ENCODE assay signal across 2 cellular contexts in the genomic region with DNA sequence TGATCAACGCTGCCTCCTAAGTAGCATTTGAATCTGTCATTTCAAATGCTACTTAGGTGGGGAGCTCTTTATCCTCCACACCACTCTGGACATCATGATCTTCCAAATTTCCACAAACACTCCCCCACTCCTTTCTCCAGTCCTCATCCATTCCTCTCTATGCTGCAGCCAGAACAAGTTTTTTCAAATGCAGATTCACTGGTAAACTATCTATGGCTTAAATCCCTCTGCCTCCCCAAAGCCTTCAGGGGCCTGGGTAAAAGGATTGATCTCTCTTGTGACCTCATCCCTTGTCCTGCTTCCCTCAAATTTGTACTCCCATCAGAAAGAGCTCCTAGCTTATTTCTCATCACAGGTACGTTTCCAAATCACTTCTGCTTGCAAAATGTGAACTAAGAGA.
TF ChIP-seq lines count a peak whose summit lies in the region.

No MANE protein-coding gene starts in this region.

TF ChIP-seq in GM23338, 12 proteins besides CTCF, POLR2A, EP300 and RAD21:
- TF ChIP-seq EZH2phosphoT487 (IDR thresholded peaks at IDR 0.05; ENCODE audit: unreplicated experiment) (no peak), POLR2AphosphoS5 (IDR thresholded peaks at IDR 0.05; ENCODE audit: low read depth) (no peak), ZNF114 (CRISPR knock-in tag; IDR thresholded peaks at IDR 0.05) (no peak), NANOG (IDR thresholded peaks at IDR 0.05; ENCODE audit: borderline replicate concordance) (no peak), STAT1 (IDR thresholded peaks at IDR 0.05; ENCODE audit: unreplicated experiment) (no peak), CREB1 (CRISPR knock-in tag; IDR thresholded peaks at IDR 0.05; ENCODE audit: low read depth) (no peak), JUNB (IDR thresholded peaks at IDR 0.05; ENCODE audit: unreplicated experiment) (no peak), ZNF331 (CRISPR knock-in tag; IDR thresholded peaks at IDR 0.05; ENCODE audit: low read depth) (no peak), EZH2 (IDR thresholded peaks at IDR 0.05; ENCODE audit: low read depth, unreplicated experiment) (no peak)
- TF ChIP-seq, protein P1, sequence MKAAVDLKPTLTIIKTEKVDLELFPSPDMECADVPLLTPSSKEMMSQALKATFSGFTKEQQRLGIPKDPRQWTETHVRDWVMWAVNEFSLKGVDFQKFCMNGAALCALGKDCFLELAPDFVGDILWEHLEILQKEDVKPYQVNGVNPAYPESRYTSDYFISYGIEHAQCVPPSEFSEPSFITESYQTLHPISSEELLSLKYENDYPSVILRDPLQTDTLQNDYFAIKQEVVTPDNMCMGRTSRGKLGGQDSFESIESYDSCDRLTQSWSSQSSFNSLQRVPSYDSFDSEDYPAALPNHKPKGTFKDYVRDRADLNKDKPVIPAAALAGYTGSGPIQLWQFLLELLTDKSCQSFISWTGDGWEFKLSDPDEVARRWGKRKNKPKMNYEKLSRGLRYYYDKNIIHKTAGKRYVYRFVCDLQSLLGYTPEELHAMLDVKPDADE (IDR thresholded peaks at IDR 0.05) = no peak
- TF ChIP-seq, protein P2, sequence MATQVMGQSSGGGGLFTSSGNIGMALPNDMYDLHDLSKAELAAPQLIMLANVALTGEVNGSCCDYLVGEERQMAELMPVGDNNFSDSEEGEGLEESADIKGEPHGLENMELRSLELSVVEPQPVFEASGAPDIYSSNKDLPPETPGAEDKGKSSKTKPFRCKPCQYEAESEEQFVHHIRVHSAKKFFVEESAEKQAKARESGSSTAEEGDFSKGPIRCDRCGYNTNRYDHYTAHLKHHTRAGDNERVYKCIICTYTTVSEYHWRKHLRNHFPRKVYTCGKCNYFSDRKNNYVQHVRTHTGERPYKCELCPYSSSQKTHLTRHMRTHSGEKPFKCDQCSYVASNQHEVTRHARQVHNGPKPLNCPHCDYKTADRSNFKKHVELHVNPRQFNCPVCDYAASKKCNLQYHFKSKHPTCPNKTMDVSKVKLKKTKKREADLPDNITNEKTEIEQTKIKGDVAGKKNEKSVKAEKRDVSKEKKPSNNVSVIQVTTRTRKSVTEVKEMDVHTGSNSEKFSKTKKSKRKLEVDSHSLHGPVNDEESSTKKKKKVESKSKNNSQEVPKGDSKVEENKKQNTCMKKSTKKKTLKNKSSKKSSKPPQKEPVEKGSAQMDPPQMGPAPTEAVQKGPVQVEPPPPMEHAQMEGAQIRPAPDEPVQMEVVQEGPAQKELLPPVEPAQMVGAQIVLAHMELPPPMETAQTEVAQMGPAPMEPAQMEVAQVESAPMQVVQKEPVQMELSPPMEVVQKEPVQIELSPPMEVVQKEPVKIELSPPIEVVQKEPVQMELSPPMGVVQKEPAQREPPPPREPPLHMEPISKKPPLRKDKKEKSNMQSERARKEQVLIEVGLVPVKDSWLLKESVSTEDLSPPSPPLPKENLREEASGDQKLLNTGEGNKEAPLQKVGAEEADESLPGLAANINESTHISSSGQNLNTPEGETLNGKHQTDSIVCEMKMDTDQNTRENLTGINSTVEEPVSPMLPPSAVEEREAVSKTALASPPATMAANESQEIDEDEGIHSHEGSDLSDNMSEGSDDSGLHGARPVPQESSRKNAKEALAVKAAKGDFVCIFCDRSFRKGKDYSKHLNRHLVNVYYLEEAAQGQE (IDR thresholded peaks at IDR 0.05; ENCODE audit: unreplicated experiment) = no peak

TF ChIP-seq in GM12878, 131 proteins besides CTCF, POLR2A, EP300 and RAD21:
- TF ChIP-seq, protein P3, sequence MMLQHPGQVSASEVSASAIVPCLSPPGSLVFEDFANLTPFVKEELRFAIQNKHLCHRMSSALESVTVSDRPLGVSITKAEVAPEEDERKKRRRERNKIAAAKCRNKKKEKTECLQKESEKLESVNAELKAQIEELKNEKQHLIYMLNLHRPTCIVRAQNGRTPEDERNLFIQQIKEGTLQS (IDR thresholded peaks at IDR 0.05; ENCODE audit: borderline replicate concordance, extremely low read depth, low read depth, low read length) = no peak
- TF ChIP-seq MTA3 (IDR thresholded peaks at IDR 0.05; ENCODE audit: borderline replicate concordance, low read length) (no peak), NFXL1 (IDR thresholded peaks at IDR 0.05; ENCODE audit: borderline replicate concordance) (no peak), ZNF384 (IDR thresholded peaks at IDR 0.05; ENCODE audit: borderline replicate concordance, low read depth, low read length) (no peak), STAT3 (IDR thresholded peaks at IDR 0.05; ENCODE audit: low read depth, low read length) (no peak), CREM (IDR thresholded peaks at IDR 0.05; ENCODE audit: low read depth) (no peak), TCF12 (IDR thresholded peaks at IDR 0.05; ENCODE audit: low read depth, low read length) (no peak), IKZF2 (IDR thresholded peaks at IDR 0.05) (no peak), BCL11A (IDR thresholded peaks at IDR 0.05; ENCODE audit: low read depth, low read length) (no peak), SRF (IDR thresholded peaks at IDR 0.05; ENCODE audit: low read depth in 2 of 2, low read length in 2 of 2) (no peak), JUND (IDR thresholded peaks at IDR 0.05; ENCODE audit: low read depth, low read length) (no peak), IRF4 (IDR thresholded peaks at IDR 0.05; ENCODE audit: low read depth, low read length) (no peak), ZBED1 (IDR thresholded peaks at IDR 0.05; ENCODE audit: borderline replicate concordance) (no peak), HDAC6 (IDR thresholded peaks at IDR 0.05; ENCODE audit: unreplicated experiment) (no peak), RUNX3 (IDR thresholded peaks at IDR 0.05; ENCODE audit: low read length) (no peak), ESRRA (IDR thresholded peaks at IDR 0.05; ENCODE audit: low read length) (no peak), BACH1 (IDR thresholded peaks at IDR 0.05; ENCODE audit: borderline replicate concordance) (no peak), NR2C1 (IDR thresholded peaks at IDR 0.05) (no peak), EGR1 (IDR thresholded peaks at IDR 0.05; ENCODE audit: borderline replicate concordance in 1 of 2, low read depth in 2 of 2, low read length in 2 of 2) (no peak)
